10 cellular contexts compared by ENCODE assay signal in genomic region chr5:124825250-124825982, GRCh38.
DNase-seq lines count a peak whose midpoint lies in the region; ATAC-seq and TF ChIP-seq lines count a peak whose summit lies in the region.
"Had no signal": no experiment of that assay in that cellular context is flagged by ENCODE, and none has a peak within 500 bp of the region (broad histone marks: within the 10 kb centered on the region; RNA-seq: fewer than 3 reads in every experiment).

No MANE protein-coding gene starts in this region.

- ATAC-seq in HG02938 (IDR thresholded peaks at IDR 0.05; ENCODE audit: unreplicated experiment) = peak; percentile 79
- no peak for ATAC-seq in upper lobe of left lung (ENCODE audit: low FRiP score in 2 of 2)

- H3K27me3 ChIP-seq in OCI-LY1 (ENCODE audit: insufficient read depth, low read length) = no peaks in the 10 kb centered on the region
- H3K27me3 ChIP-seq in upper lobe of left lung = no peaks in the 10 kb centered on the region

- TF ChIP-seq POLR2A in upper lobe of left lung (IDR thresholded peaks at IDR 0.05) = no peak

- TF ChIP-seq CTCF in OCI-LY1 (IDR thresholded peaks at IDR 0.05; ENCODE audit: low read length) (no peak), upper lobe of left lung (IDR thresholded peaks at IDR 0.05) (no peak)

- H3K27me3 Mint-ChIP-seq in activated CD4-positive, alpha-beta T cell treated with anti-CD3 and anti-CD28 coated beads, Interleukin-2, amount 10 ng/mL, durations not matched to agents 24 days and 14 days = no peaks in the 10 kb centered on the region

- H3K79me2 ChIP-seq in OCI-LY1 (ENCODE audit: insufficient read depth, low read length) = no peaks in the 10 kb centered on the region
- H3K79me2 ChIP-seq: parathyroid adenoma had no signal

- H3K27ac ChIP-seq in OCI-LY1 (ENCODE audit: low read depth, low read length, poor library complexity, severe bottlenecking) (peak overlapping the region; percentile 97), upper lobe of left lung (peak overlapping the region in 3 of 4 donors; percentile 8 to 27 (median 26))
- H3K27ac ChIP-seq: parathyroid adenoma had no signal

- H3K9me3 Mint-ChIP-seq in activated CD4-positive, alpha-beta T cell treated with anti-CD3 and anti-CD28 coated beads, Interleukin-2, amount 10 ng/mL, durations not matched to agents 24 days and 14 days = no peaks in the 10 kb centered on the region

- no peak overlapping the region for H3K4me3 Mint-ChIP-seq in activated CD4-positive, alpha-beta T cell treated with anti-CD3 and anti-CD28 coated beads, Interleukin-2, amount 10 ng/mL, durations not matched to agents 24 days and 14 days

- H3K4me1 ChIP-seq in OCI-LY1 (ENCODE audit: insufficient read depth, low read length, severe bottlenecking) = peaks cover 69% of the 10 kb centered on the region
- peaks cover 10 to 21% (median 17%) of the 10 kb centered on the region in 4 donors for H3K4me1 ChIP-seq in upper lobe of left lung
- H3K4me1 ChIP-seq: parathyroid adenoma had no signal

- H3K4me3 ChIP-seq in OCI-LY1 (ENCODE audit: low read depth, low read length, poor library complexity, severe bottlenecking) = peak overlapping the region; percentile 32
- no peak overlapping the region for H3K4me3 ChIP-seq in upper lobe of left lung

- H3K9me3 ChIP-seq in OCI-LY1 (ENCODE audit: low read length) = no peaks in the 10 kb centered on the region
- no peaks in the 10 kb centered on the region for H3K9me3 ChIP-seq in upper lobe of left lung

- H3K4me1 Mint-ChIP-seq in activated CD4-positive, alpha-beta T cell treated with anti-CD3 and anti-CD28 coated beads, Interleukin-2, amount 10 ng/mL, durations not matched to agents 24 days and 14 days = no peaks in the 10 kb centered on the region

- intact Hi-C loops in activated CD4-positive, alpha-beta T cell treated with anti-CD3 and anti-CD28 coated beads, Interleukin-2, amount 10 ng/mL, durations not matched to agents 24 days and 14 days (cut with micrococcal nuclease) = no loop called here

- TF ChIP-seq EP300 in upper lobe of left lung (IDR thresholded peaks at IDR 0.05) = no peak

- WGBS in upper lobe of left lung, 2 donors = 93 to 94% methylated on average over 5 of the region's 5 CpGs

- no peaks in the 10 kb centered on the region for H3F3A ChIP-seq in OCI-LY1 (ENCODE audit: insufficient read depth, low read length)

- no peaks in the 10 kb centered on the region for H3K9me2 ChIP-seq in OCI-LY1 (ENCODE audit: low read depth, low read length)

- 0 out of 2 replicates have a peak overlapping the region, but pooled peaks have one; percentile 96 for H2AFZ ChIP-seq in OCI-LY1 (ENCODE audit: low read length)

- H4K20me1 ChIP-seq in OCI-LY1 (ENCODE audit: insufficient read depth, low read length) = no peaks in the 10 kb centered on the region

- peak overlapping the region; percentile 66 for H3K9ac ChIP-seq in OCI-LY1 (ENCODE audit: low read length)
- H3K9ac ChIP-seq: parathyroid adenoma had no signal

- peak overlapping the region; percentile 67 for H3K4me2 ChIP-seq in OCI-LY1 (ENCODE audit: low read length)

- H3K36me3 ChIP-seq in OCI-LY1 (ENCODE audit: insufficient read depth, low read length) = no peaks in the 10 kb centered on the region
- no peaks in the 10 kb centered on the region for H3K36me3 ChIP-seq in upper lobe of left lung

- peak; percentile 18 for DNase-seq in NCI-H146 (lab: John Stamatoyannopoulos, UW)
- DNase-seq in NCI-H146 treated with DMSO at 0.1 percent for 48 hours (lab: John Stamatoyannopoulos, UW; ENCODE audit: unreplicated experiment) = no peak
- DNase-seq in upper lobe of left lung = no peak
- DNase-seq in mesenteric fat pad (ENCODE audit: low spot score) = no peak
- DNase-seq in activated CD4-positive, alpha-beta T cell treated with anti-CD3 and anti-CD28 coated beads, Interleukin-2, amount 10 ng/mL, durations not matched to agents 24 days and 14 days = no peak
- DNase-seq in MV-4-11 (lab: John Stamatoyannopoulos, UW) = no peak
- DNase-seq: activated naive CD4-positive, alpha-beta T cell had no signal

- no peaks in the 10 kb centered on the region for H3K36me3 Mint-ChIP-seq in activated CD4-positive, alpha-beta T cell treated with anti-CD3 and anti-CD28 coated beads, Interleukin-2, amount 10 ng/mL, durations not matched to agents 24 days and 14 days (ENCODE audit: low read depth)

- H3K27ac Mint-ChIP-seq in activated CD4-positive, alpha-beta T cell treated with anti-CD3 and anti-CD28 coated beads, Interleukin-2, amount 10 ng/mL, durations not matched to agents 24 days and 14 days = no peak overlapping the region
